In the genomic region with DNA sequence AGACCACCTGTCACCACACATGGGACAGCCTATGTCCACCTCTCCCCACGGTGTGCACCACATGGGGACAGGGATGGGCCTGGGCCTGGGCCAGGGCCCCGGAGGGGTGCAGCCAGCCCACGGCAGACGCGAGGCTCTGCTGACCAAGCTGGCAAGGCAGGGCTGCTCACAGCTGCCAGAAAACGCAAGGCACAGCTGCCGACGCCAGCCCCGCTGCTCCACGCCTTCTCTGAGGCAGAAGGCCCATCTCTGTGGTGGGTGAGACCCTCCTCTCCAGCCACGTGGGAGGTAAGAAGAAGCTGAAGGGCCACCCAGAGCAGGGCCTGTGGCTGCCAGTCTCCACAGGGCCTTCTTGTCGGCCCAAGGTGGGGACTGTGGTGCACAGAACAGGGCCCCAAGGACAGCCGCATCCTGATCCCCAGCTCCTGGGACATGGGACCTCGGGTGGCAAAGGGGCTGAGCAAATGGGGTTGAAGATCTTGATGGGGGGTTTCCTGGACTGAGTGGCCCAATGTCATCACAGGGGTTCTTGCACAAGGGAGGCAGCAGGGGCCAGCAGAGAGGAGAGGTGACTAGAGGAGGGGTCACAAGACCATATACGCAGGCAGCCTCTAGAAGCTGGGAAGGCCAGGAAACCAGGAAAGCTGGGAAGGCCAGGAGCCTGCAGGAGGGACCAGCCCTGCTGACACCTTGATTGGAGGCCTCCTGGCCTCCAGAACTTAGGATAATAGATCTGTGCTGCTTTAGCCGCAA, we compare ENCODE assay signal across 1 cellular context.
TF ChIP-seq lines count a peak whose summit lies in the region.

No MANE protein-coding gene starts in this region.

TF ChIP-seq in HepG2, 621 proteins besides CTCF, POLR2A, EP300 and RAD21:
- TF ChIP-seq ZNF83 (CRISPR knock-in tag; IDR thresholded peaks at IDR 0.05; ENCODE audit: borderline replicate concordance): no peak
- TF ChIP-seq, protein P1, sequence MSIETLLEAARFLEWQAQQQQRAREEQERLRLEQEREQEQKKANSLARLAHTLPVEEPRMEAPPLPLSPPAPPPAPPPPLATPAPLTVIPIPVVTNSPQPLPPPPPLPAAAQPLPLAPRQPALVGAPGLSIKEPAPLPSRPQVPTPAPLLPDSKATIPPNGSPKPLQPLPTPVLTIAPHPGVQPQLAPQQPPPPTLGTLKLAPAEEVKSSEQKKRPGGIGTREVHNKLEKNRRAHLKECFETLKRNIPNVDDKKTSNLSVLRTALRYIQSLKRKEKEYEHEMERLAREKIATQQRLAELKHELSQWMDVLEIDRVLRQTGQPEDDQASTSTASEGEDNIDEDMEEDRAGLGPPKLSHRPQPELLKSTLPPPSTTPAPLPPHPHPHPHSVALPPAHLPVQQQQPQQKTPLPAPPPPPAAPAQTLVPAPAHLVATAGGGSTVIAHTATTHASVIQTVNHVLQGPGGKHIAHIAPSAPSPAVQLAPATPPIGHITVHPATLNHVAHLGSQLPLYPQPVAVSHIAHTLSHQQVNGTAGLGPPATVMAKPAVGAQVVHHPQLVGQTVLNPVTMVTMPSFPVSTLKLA (IDR thresholded peaks at IDR 0.05): peak; percentile 37; the same call in 1 of the 2 replicates
